Comparison of ENCODE assay signal across 15 cellular contexts in genomic region chr20:47719211-47719610, GRCh38.
DNase-seq lines count a peak whose midpoint lies in the region; ATAC-seq and TF ChIP-seq lines count a peak whose summit lies in the region.
"Had no signal": no experiment of that assay in that cellular context is flagged by ENCODE, and none has a peak within 500 bp of the region (broad histone marks: within the 10 kb centered on the region; RNA-seq: fewer than 3 reads in every experiment).

No MANE protein-coding gene starts in this region.

- DNase-seq in H9 (no peak), dermis blood vessel endothelial cell (peak; percentile 32), NCI-H510A (lab: John Stamatoyannopoulos, UW) (no peak), SKM-1 (lab: John Stamatoyannopoulos, UW; ENCODE audit: unreplicated experiment) (no peak)
- DNase-seq: Calu3; CD8-positive, alpha-beta T cell; DMS79 treated with DMSO at 0.1 percent for 48 hours; GF-D8; GM23248; HCEC 1CT had no signal

- H2AFZ ChIP-seq in H9 (ENCODE audit: low read length) = no peak overlapping the region
- H2AFZ ChIP-seq: GM23248 had no signal

- H3K9me3 Mint-ChIP-seq in H9 = peaks cover 6 to 8% of the 10 kb centered on the region in 2 experiments
- no peaks in the 10 kb centered on the region for H3K9me3 Mint-ChIP-seq in nephron
- H3K9me3 Mint-ChIP-seq: CD8-positive, alpha-beta T cell had no signal

- no CpG with 5 or more reads among the region's 4 CpGs for WGBS in H9 (ENCODE audit: extremely low coverage, insufficient read length, low lambda C conversion rate)
- 40 to 52% methylated on average over 2 to 3 of the region's 4 CpGs for WGBS in gastroesophageal sphincter (ENCODE audit: low coverage in 1 of 2), 2 donors

- H3K27me3 Mint-ChIP-seq in H9 (ENCODE audit: low read depth) = no peaks in the 10 kb centered on the region; the same call in 1 of the 2 replicates
- no peaks in the 10 kb centered on the region for H3K27me3 Mint-ChIP-seq in nephron (ENCODE audit: low read depth)

- H4K5ac ChIP-seq in H9 (ENCODE audit: insufficient read length, low read depth, low read length) = no peak overlapping the region

- H3K18ac ChIP-seq in H9 (ENCODE audit: insufficient read length, low read depth, low read length) = no peak overlapping the region

- peaks cover 1% of the 10 kb centered on the region for H4K20me1 ChIP-seq in H9 (ENCODE audit: control insufficient read depth, insufficient read depth, insufficient read length)
- H4K20me1 ChIP-seq: BLaER1 treated with 17β-estradiol and CSF1 and Interleukin-3, amounts not matched to agents 10 nM and 100 nM had no signal

- no peak overlapping the region for H2BK20ac ChIP-seq in H9 (ENCODE audit: low read depth, low read length, poor library complexity, severe bottlenecking)

- H3T11ph ChIP-seq in H9 (ENCODE audit: low read length) = no peak overlapping the region

- no peak overlapping the region for H3K14ac ChIP-seq in H9 (ENCODE audit: insufficient read depth, low read length)

- no peak overlapping the region for H4K8ac ChIP-seq in H9 (replicated peaks; ENCODE audit: insufficient read length, low read depth, low read length)

- H3K36me3 ChIP-seq in gastroesophageal sphincter = no peaks in the 10 kb centered on the region

- no peak overlapping the region for H2BK120ac ChIP-seq in H9 (ENCODE audit: low read depth, low read length, poor library complexity, severe bottlenecking)

- no peak overlapping the region for H4K91ac ChIP-seq in H9 (ENCODE audit: insufficient read length, low read depth, low read length)

- H3K36me3 Mint-ChIP-seq in H9 (ENCODE audit: insufficient read depth in 1 of 3, low read depth in 3 of 3) (peaks cover 4 to 10% (median 8%) of the 10 kb centered on the region in 3 experiments; a peak in 6 of 7 replicates), nephron (ENCODE audit: low read depth) (peaks cover 23% of the 10 kb centered on the region)
- H3K36me3 Mint-ChIP-seq: CD8-positive, alpha-beta T cell had no signal

- no peak overlapping the region for H2BK15ac ChIP-seq in H9 (ENCODE audit: low read depth, low read length)

- H3K27ac Mint-ChIP-seq in H9 (peak overlapping the region in 1 of 3 experiments; percentile 12; a peak in 1 of 7 replicates), nephron (peak overlapping the region in 2 of 3 experiments; percentile 61 to 84)
- H3K27ac Mint-ChIP-seq: B cell; CD8-positive, alpha-beta T cell had no signal

- H2AK5ac ChIP-seq in H9 (ENCODE audit: insufficient read length, low read length) = no peak overlapping the region

- no peak for TF ChIP-seq POLR2A in gastroesophageal sphincter (IDR thresholded peaks at IDR 0.05)

- peaks cover 6% of the 10 kb centered on the region in 2 experiments for H3K4me1 Mint-ChIP-seq in H9
- H3K4me1 Mint-ChIP-seq in nephron = peaks cover 61% of the 10 kb centered on the region

- H3K4me2 ChIP-seq in H9 (ENCODE audit: insufficient read depth, insufficient read length, low read length) = no peak overlapping the region
- H3K4me2 ChIP-seq: BLaER1 treated with 17β-estradiol and CSF1 and Interleukin-3, amounts not matched to agents 10 nM and 100 nM had no signal

- no peak overlapping the region for H2BK5ac ChIP-seq in H9 (ENCODE audit: insufficient read length, low read length)

- H3K27me3 ChIP-seq in H9 (ENCODE audit: insufficient read depth, low read length) (no peaks in the 10 kb centered on the region), gastroesophageal sphincter (no peaks in the 10 kb centered on the region)
- H3K27me3 ChIP-seq: BLaER1 treated with 17β-estradiol and CSF1 and Interleukin-3, amounts not matched to agents 10 nM and 100 nM had no signal

- no peaks in the 10 kb centered on the region; the same call in 1 of the 2 replicates for H3K4me1 ChIP-seq in H9 (ENCODE audit: insufficient read depth, low read length)
- peaks cover 0 to 39% (median 22%) of the 10 kb centered on the region in 3 donors for H3K4me1 ChIP-seq in gastroesophageal sphincter

- no peaks in the 10 kb centered on the region for H3K79me1 ChIP-seq in H9 (ENCODE audit: insufficient read depth, low read depth, low read length, poor library complexity, severe bottlenecking)

- no peaks in the 10 kb centered on the region for H3K23me2 ChIP-seq in H9 (ENCODE audit: insufficient read length, low read depth, low read length, poor library complexity, severe bottlenecking)

- H3K9me3 ChIP-seq in H9 (ENCODE audit: control insufficient read depth, low read depth, low read length) (no peaks in the 10 kb centered on the region), gastroesophageal sphincter (no peaks in the 10 kb centered on the region)
- H3K9me3 ChIP-seq: BLaER1 treated with 17β-estradiol and CSF1 and Interleukin-3, amounts not matched to agents 10 nM and 100 nM had no signal

- H3K27ac ChIP-seq in H9 (ENCODE audit: insufficient read length, low read depth, low read length) (no peak overlapping the region), gastroesophageal sphincter (peak overlapping the region in 3 of 4 donors; percentile 61 to 81 (median 79))
- H3K27ac ChIP-seq: BLaER1 treated with 17β-estradiol and CSF1 and Interleukin-3, amounts not matched to agents 10 nM and 100 nM; GM23248 had no signal

- H3K9ac ChIP-seq in H9 (ENCODE audit: extremely low read depth, insufficient read length, low read length) = no peak overlapping the region
- H3K9ac ChIP-seq: BLaER1 treated with 17β-estradiol and CSF1 and Interleukin-3, amounts not matched to agents 10 nM and 100 nM; GM23248 had no signal

- H2BK12ac ChIP-seq in H9 (ENCODE audit: insufficient read length, low read depth, low read length) = no peak overlapping the region

- no peak overlapping the region for H3K56ac ChIP-seq in H9 (ENCODE audit: insufficient read length, low read depth, low read length)

- H3K4me3 ChIP-seq in gastroesophageal sphincter = no peak overlapping the region
- H3K4me3 ChIP-seq: BLaER1 treated with 17β-estradiol and CSF1 and Interleukin-3, amounts not matched to agents 10 nM and 100 nM; GM23248 had no signal

- H3K23ac ChIP-seq in H9 (ENCODE audit: insufficient read length, low read depth, low read length) = peak overlapping the region; percentile 71

- TF ChIP-seq EP300 in gastroesophageal sphincter (IDR thresholded peaks at IDR 0.05) = no peak

- H3K4me3 Mint-ChIP-seq in H9 (no peak overlapping the region), nephron (no peak overlapping the region)
- H3K4me3 Mint-ChIP-seq: B cell; CD8-positive, alpha-beta T cell had no signal

- TF ChIP-seq CTCF in H9 (conservative IDR thresholded peaks at IDR 0.05) (no peak), gastroesophageal sphincter (IDR thresholded peaks at IDR 0.05) (no peak), nephron (IDR thresholded peaks at IDR 0.05; ENCODE audit: unreplicated experiment in 3 of 3) (no peak)

- no peak overlapping the region for H3K4ac ChIP-seq in H9 (ENCODE audit: low read depth, low read length)

- no peak for ATAC-seq in gastroesophageal sphincter
- ATAC-seq in GM18520 (IDR thresholded peaks at IDR 0.05; ENCODE audit: unreplicated experiment) = no peak
- ATAC-seq: CD8-positive, alpha-beta T cell had no signal

- no peaks in the 10 kb centered on the region for H3K79me2 ChIP-seq in H9 (ENCODE audit: insufficient read depth, low read length)
